Comparison of ENCODE assay signal across 29 cellular contexts in genomic region chr2:141941224-141941714, GRCh38.
"Had no signal": no experiment of that assay in that cellular context is flagged by ENCODE, and none has a peak within 500 bp of the region (broad histone marks: within the 10 kb centered on the region; RNA-seq: fewer than 3 reads in every experiment).

No MANE protein-coding gene starts in this region.

- H3K27me3 ChIP-seq: cardiac muscle cell, colonic mucosa, hepatocyte, upper lobe of left lung, vagina had no signal

- H3K9me3 Mint-ChIP-seq: memory B cell; stimulated activated memory B cell treated with anti-CD40 and anti-IgM and Interleukin-4, amounts not matched to agents 10 μg/mL and 1 μg/mL and 100 μg/mL, for 72 hours had no signal

- H3K4me1 Mint-ChIP-seq: immature natural killer cell; memory B cell; naive thymus-derived CD8-positive, alpha-beta T cell; neural crest cell; stimulated activated memory B cell treated with anti-CD40 and anti-IgM and Interleukin-4, amounts not matched to agents 10 μg/mL and 1 μg/mL and 100 μg/mL, for 72 hours; stimulated activated naive CD8-positive, alpha-beta T cell treated with anti-CD3 and anti-CD28 coated beads, Interleukin-15, amount 100 ng/mL, for 72 hours had no signal

- H3K27ac Mint-ChIP-seq: activated naive CD8-positive, alpha-beta T cell; immature natural killer cell; memory B cell; naive thymus-derived CD8-positive, alpha-beta T cell; progenitor cell of endocrine pancreas; stimulated activated memory B cell treated with anti-CD40 and anti-IgM and Interleukin-4, amounts not matched to agents 10 μg/mL and 1 μg/mL and 100 μg/mL, for 72 hours; stimulated activated naive CD8-positive, alpha-beta T cell treated with anti-CD3 and anti-CD28 coated beads, Interleukin-15, amount 100 ng/mL, for 72 hours had no signal

- H3K9me3 ChIP-seq: colonic mucosa, upper lobe of left lung, vagina had no signal

- H3K4me3 Mint-ChIP-seq: activated naive CD8-positive, alpha-beta T cell; immature natural killer cell; memory B cell; naive thymus-derived CD8-positive, alpha-beta T cell; neural crest cell; stimulated activated memory B cell treated with anti-CD40 and anti-IgM and Interleukin-4, amounts not matched to agents 10 μg/mL and 1 μg/mL and 100 μg/mL, for 72 hours; stimulated activated naive CD8-positive, alpha-beta T cell treated with anti-CD3 and anti-CD28 coated beads, Interleukin-15, amount 100 ng/mL, for 72 hours had no signal

- H3K4me2 ChIP-seq: hepatocyte had no signal

- H3K4me1 ChIP-seq: colonic mucosa, upper lobe of left lung, vagina had no signal

- H2AFZ ChIP-seq: hepatocyte had no signal

- DNase-seq: activated CD4-positive, alpha-beta T cell treated with anti-CD3 and anti-CD28 coated beads for 48 hours; activated CD4-positive, alpha-beta T cell treated with anti-CD3 and anti-CD28 coated beads, Interleukin-2, amount 50 U/mL, for 48 hours; activated CD8-positive, alpha-beta memory T cell treated with anti-CD3 and anti-CD28 coated beads for 24 hours; activated effector memory CD4-positive, alpha-beta T cell treated with Interleukin-2 at 50 U/mL for 16 hours; activated naive CD4-positive, alpha-beta T cell treated with Interleukin-2 at 50 U/mL for 16 hours; anterior cingulate cortex; cerebellar nuclear complex; colonic mucosa; effector CD8-positive, alpha-beta T cell; immature natural killer cell; naive thymus-derived CD8-positive, alpha-beta T cell; retina; stimulated activated CD4-positive, alpha-beta T cell treated with anti-CD3 and anti-CD28 coated beads, Interleukin-12 subunit alpha, Interleukin-12 subunit beta, amount 100 ng/mL, for 4 hours; stimulated activated CD4-positive, alpha-beta T cell treated with anti-CD3 and anti-CD28 coated beads, Interleukin-4, amount 100 ng/mL, for 24 hours; stimulated activated naive CD8-positive, alpha-beta T cell treated with anti-CD3 and anti-CD28 coated beads, Interleukin-15, amount 100 ng/mL, for 72 hours; upper lobe of left lung had no signal

- H3K36me3 ChIP-seq: cardiac muscle cell, colonic mucosa, upper lobe of left lung, vagina had no signal

- H3K36me3 Mint-ChIP-seq: activated naive CD8-positive, alpha-beta T cell; immature natural killer cell; memory B cell; naive thymus-derived CD8-positive, alpha-beta T cell; stimulated activated memory B cell treated with anti-CD40 and anti-IgM and Interleukin-4, amounts not matched to agents 10 μg/mL and 1 μg/mL and 100 μg/mL, for 72 hours had no signal

- H3K27me3 Mint-ChIP-seq: activated naive CD8-positive, alpha-beta T cell; brain; memory B cell; naive thymus-derived CD8-positive, alpha-beta T cell; progenitor cell of endocrine pancreas; stimulated activated memory B cell treated with anti-CD40 and anti-IgM and Interleukin-4, amounts not matched to agents 10 μg/mL and 1 μg/mL and 100 μg/mL, for 72 hours; stimulated activated naive CD8-positive, alpha-beta T cell treated with anti-CD3 and anti-CD28 coated beads, Interleukin-15, amount 100 ng/mL, for 72 hours had no signal

- H3K27ac ChIP-seq: cardiac muscle cell, colonic mucosa, hepatocyte, skin epidermis, upper lobe of left lung, vagina, VCaP had no signal

- H3K4me3 ChIP-seq: cardiac muscle cell, colonic mucosa, hepatocyte, skin epidermis, upper lobe of left lung, vagina had no signal

- ATAC-seq: activated CD4-positive, CD25-positive, alpha-beta regulatory T cell treated with anti-CD3 and anti-CD28 coated beads, Interleukin-2, amount 50 U/mL, for 24 hours; naive thymus-derived CD8-positive, alpha-beta T cell; sciatic nerve; stimulated activated memory B cell treated with anti-CD40 and anti-IgM and Interleukin-4, amounts not matched to agents 10 μg/mL and 1 μg/mL and 100 μg/mL, for 72 hours; stimulated activated naive CD8-positive, alpha-beta T cell treated with anti-CD3 and anti-CD28 coated beads, Interleukin-15, amount 100 ng/mL, for 72 hours had no signal
